19 cellular contexts compared by ENCODE assay signal in the genomic region with DNA sequence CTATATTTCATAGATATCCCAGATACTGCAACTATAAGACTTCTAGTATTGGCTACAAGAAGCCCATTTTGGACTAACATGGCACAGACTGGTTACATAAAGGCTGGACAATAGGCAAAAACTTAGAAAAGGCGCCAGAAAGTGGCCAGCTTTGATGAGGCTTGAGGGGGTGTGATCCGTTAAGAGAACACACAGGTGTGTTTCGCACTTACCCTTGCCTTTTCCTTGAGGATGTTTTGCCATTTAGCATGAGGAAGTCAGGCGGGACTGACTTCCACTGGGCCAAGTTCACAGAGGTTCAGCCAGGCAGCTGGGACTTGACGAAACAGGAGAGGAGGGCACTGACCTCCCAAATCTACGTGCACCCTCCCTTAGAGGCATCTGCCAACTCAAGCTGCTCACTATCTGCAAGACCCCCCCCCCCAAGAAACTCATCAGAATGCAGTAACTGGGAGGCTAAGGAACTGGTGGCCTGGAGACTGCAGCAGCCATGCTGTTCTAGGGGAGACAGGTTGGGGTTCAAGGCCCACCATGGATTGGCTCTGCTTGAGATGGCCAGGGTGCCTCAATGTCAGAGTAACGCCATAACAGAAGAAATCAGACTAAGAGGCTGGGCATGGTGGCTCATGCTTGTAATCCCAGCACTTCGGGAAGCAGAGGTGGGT. TPM values are rescaled to one million over a fixed set of nuclear protein-coding genes. Genes with fewer than 3 reads are reported as not detected.
A peak's percentile ranks its signal among the peaks of the same experiment; 100 is the strongest.
DNase-seq lines count a peak whose midpoint lies in the region; ATAC-seq, FAIRE-seq and TF ChIP-seq lines count a peak whose summit lies in the region.
"Had no signal": no experiment of that assay in that cellular context is flagged by ENCODE, and none has a peak within 500 bp of the region (broad histone marks: within the 10 kb centered on the region; RNA-seq: fewer than 3 reads in every experiment).

No MANE protein-coding gene starts in this region.

- ATAC-seq in A549 (no peak), HG02938 (IDR thresholded peaks at IDR 0.05; ENCODE audit: unreplicated experiment) (no peak)
- ATAC-seq: activated CD4-positive, CD25-positive, alpha-beta regulatory T cell treated with anti-CD3 and anti-CD28 coated beads, Interleukin-2, amount 50 U/mL, for 24 hours; activated CD8-positive, alpha-beta memory T cell treated with anti-CD3 and anti-CD28 coated beads, Interleukin-2, amount 10 ng/mL, durations not matched to agents 7 days and 5 days; mucosa of descending colon; Right ventricle myocardium inferior; stimulated activated memory B cell treated with anti-CD40 and anti-IgM and Interleukin-4, amounts not matched to agents 10 μg/mL and 1 μg/mL and 100 μg/mL, for 72 hours had no signal

- H3K4me3 ChIP-seq in A549 = no peak overlapping the region
- H3K4me3 ChIP-seq: hepatocyte, mucosa of descending colon, transverse colon had no signal

- no peak for TF ChIP-seq POLR2A in A549 (IDR thresholded peaks at IDR 0.05; ENCODE audit: low read length)

- TF ChIP-seq EP300 in A549 (IDR thresholded peaks at IDR 0.05) = no peak

- TF ChIP-seq RAD21 in A549 (conservative IDR thresholded peaks at IDR 0.05 in 1 of 2, IDR thresholded peaks at IDR 0.05 in 1 of 2) = no peak

- no peak for TF ChIP-seq CTCF in A549 (IDR thresholded peaks at IDR 0.05)
- TF ChIP-seq CTCF in brain (conservative IDR thresholded peaks at IDR 0.05) = no peak

- peaks cover 0 to 3% (median 0%) of the 10 kb centered on the region in 5 experiments for H3K9me3 Mint-ChIP-seq in brain
- H3K9me3 Mint-ChIP-seq: stimulated activated memory B cell treated with anti-CD40 and anti-IgM and Interleukin-4, amounts not matched to agents 10 μg/mL and 1 μg/mL and 100 μg/mL, for 72 hours had no signal

- WGBS in A549 (ENCODE audit: missing lambda C conversion rate) = 91% methylated on average over 8 of the region's 8 CpGs

- DNase-seq in A549 (ENCODE audit: low read depth in 1 of 2, low spot score in 1 of 2) = no peak
- no peak for DNase-seq in COLO668 (lab: John Stamatoyannopoulos, UW; ENCODE audit: unreplicated experiment)
- DNase-seq: activated CD8-positive, alpha-beta memory T cell treated with anti-CD3 and anti-CD28 coated beads, Interleukin-2, amount 10 ng/mL, durations not matched to agents 7 days and 5 days; activated naive CD4-positive, alpha-beta T cell; COR-L47; dermis blood vessel endothelial cell; mucosa of descending colon; NCI-H345; small intestine; T-helper 2 cell; transverse colon had no signal

- H3K27ac Mint-ChIP-seq in brain = peak overlapping the region in 4 of 5 experiments; percentile 21 to 89 (median 55)
- H3K27ac Mint-ChIP-seq: activated CD8-positive, alpha-beta memory T cell treated with anti-CD3 and anti-CD28 coated beads, Interleukin-2, amount 10 ng/mL, durations not matched to agents 7 days and 5 days; stimulated activated memory B cell treated with anti-CD40 and anti-IgM and Interleukin-4, amounts not matched to agents 10 μg/mL and 1 μg/mL and 100 μg/mL, for 72 hours had no signal

- FAIRE-seq in A549 (lab: Jason Lieb, UNC) = no peak
- FAIRE-seq: astrocyte, GM12891, small intestine had no signal

- no peaks in the 10 kb centered on the region for H3K27me3 Mint-ChIP-seq in brain
- H3K27me3 Mint-ChIP-seq: activated CD8-positive, alpha-beta memory T cell treated with anti-CD3 and anti-CD28 coated beads, Interleukin-2, amount 10 ng/mL, durations not matched to agents 7 days and 5 days; stimulated activated memory B cell treated with anti-CD40 and anti-IgM and Interleukin-4, amounts not matched to agents 10 μg/mL and 1 μg/mL and 100 μg/mL, for 72 hours had no signal

- H3K4me1 Mint-ChIP-seq in brain = peaks cover 54% of the 10 kb centered on the region

- H3K9me3 ChIP-seq in A549 = no peaks in the 10 kb centered on the region
- H3K9me3 ChIP-seq: mucosa of descending colon, transverse colon had no signal

- H3K4me2 ChIP-seq in A549 = no peak overlapping the region
- H3K4me2 ChIP-seq: hepatocyte had no signal

- CTCF ChIA-PET in A549 (lab: Yijun Ruan, JAX) = interaction anchor here (0.7 to 11.5 kb wide), 8 partner anchors 9 to 162 kb away, joined by 3 to 241 read pairs (median 4); no protein-coding TSS in a partner anchor

- H3K27ac ChIP-seq in A549 = no peak overlapping the region
- H3K27ac ChIP-seq: transverse colon had no signal

- H3K36me3 Mint-ChIP-seq in brain = peaks cover 29% of the 10 kb centered on the region

- POLR2A ChIA-PET in A549 (lab: Yijun Ruan, JAX) = no interaction called here

- H3K4me3 Mint-ChIP-seq in brain = peak overlapping the region in 1 of 5 experiments; percentile 52
- H3K4me3 Mint-ChIP-seq: activated CD8-positive, alpha-beta memory T cell treated with anti-CD3 and anti-CD28 coated beads, Interleukin-2, amount 10 ng/mL, durations not matched to agents 7 days and 5 days; stimulated activated memory B cell treated with anti-CD40 and anti-IgM and Interleukin-4, amounts not matched to agents 10 μg/mL and 1 μg/mL and 100 μg/mL, for 72 hours had no signal

- peaks cover 27% of the 10 kb centered on the region for H3K4me1 ChIP-seq in A549

TF ChIP-seq in A549, 52 proteins besides CTCF, POLR2A, EP300 and RAD21:
- TF ChIP-seq FOSB (CRISPR knock-in tag; IDR thresholded peaks at IDR 0.05) (peak; percentile 31; the same call in 1 of the 2 replicates), RFX5 (IDR thresholded peaks at IDR 0.05) (no peak)
- TF ChIP-seq, protein P1, sequence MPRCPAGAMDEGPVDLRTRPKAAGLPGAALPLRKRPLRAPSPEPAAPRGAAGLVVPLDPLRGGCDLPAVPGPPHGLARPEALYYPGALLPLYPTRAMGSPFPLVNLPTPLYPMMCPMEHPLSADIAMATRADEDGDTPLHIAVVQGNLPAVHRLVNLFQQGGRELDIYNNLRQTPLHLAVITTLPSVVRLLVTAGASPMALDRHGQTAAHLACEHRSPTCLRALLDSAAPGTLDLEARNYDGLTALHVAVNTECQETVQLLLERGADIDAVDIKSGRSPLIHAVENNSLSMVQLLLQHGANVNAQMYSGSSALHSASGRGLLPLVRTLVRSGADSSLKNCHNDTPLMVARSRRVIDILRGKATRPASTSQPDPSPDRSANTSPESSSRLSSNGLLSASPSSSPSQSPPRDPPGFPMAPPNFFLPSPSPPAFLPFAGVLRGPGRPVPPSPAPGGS (IDR thresholded peaks at IDR 0.05) = 0 out of 3 replicates have a peak, but pooled peaks have one; percentile 5

RNA-seq across cellular contexts. Expression of a gene that starts 4.5 kb away (rescaled TPM):
- 4.6 and 5.4 TPM in 2 replicates for polyA plus RNA-seq in A549 (2011; rRNA removed)
- 16.6 and 16.9 TPM in 2 replicates for polyA plus RNA-seq in A549 (2012; cell fraction: cytosol; rRNA removed)
- 13.0 and 18.7 TPM in 2 replicates for polyA plus RNA-seq in A549 (2012; cell fraction: nucleus; rRNA removed)
- 7.1 to 8.3 TPM (median 8.0 TPM) in 3 replicates for polyA plus RNA-seq in A549 (2017; fragmentation: RNase III; extraction: RNeasy Plus Mini Kit Qiagen cat#74134 plus additional on column Dnase treatment)
- 2.7 and 2.9 TPM in 2 replicates for polyA minus RNA-seq in A549 (2011; rRNA and poly(A)+ RNA removed)
- polyA plus RNA-seq in brain (ENCODE audit: insufficient read depth, low read depth, low replicate concordance) = 18.0 TPM

RNA-seq across cellular contexts. Expression of a gene that starts 9.2 kb away (rescaled TPM):
- polyA plus RNA-seq in A549 (2011; rRNA removed) (1.4 and 1.8 TPM in 2 replicates), A549 (2017; fragmentation: RNase III; extraction: RNeasy Plus Mini Kit Qiagen cat#74134 plus additional on column Dnase treatment) (1.7 to 2.2 TPM (median 1.7 TPM) in 3 replicates), brain (ENCODE audit: insufficient read depth, low read depth, low replicate concordance) (4.1 TPM)
- 6.3 and 6.8 TPM in 2 replicates for polyA plus RNA-seq in A549 (2012; cell fraction: cytosol; rRNA removed)
- 4.9 and 5.0 TPM in 2 replicates for polyA plus RNA-seq in A549 (2012; cell fraction: nucleus; rRNA removed)
- polyA minus RNA-seq in A549 (2011; rRNA and poly(A)+ RNA removed) = 1.6 and 1.7 TPM in 2 replicates

RNA-seq across cellular contexts. Expression of a gene that starts 9.6 kb away (rescaled TPM):
- polyA plus RNA-seq in A549 (2011; rRNA removed) = 2.5 and 3.2 TPM in 2 replicates
- 6.2 and 8.3 TPM in 2 replicates for polyA plus RNA-seq in A549 (2012; cell fraction: cytosol; rRNA removed)
- polyA plus RNA-seq in A549 (2012; cell fraction: nucleus; rRNA removed) = 16.1 and 19.2 TPM in 2 replicates
- 6.5 to 8.0 TPM (median 7.3 TPM) in 3 replicates for polyA plus RNA-seq in A549 (2017; fragmentation: RNase III; extraction: RNeasy Plus Mini Kit Qiagen cat#74134 plus additional on column Dnase treatment)
- polyA minus RNA-seq in A549 (2011; rRNA and poly(A)+ RNA removed) = 4.7 and 5.5 TPM in 2 replicates
- polyA plus RNA-seq in brain (ENCODE audit: insufficient read depth, low read depth, low replicate concordance) = 43.6 TPM

RNA-seq across cellular contexts. Expression of a gene that starts 24.4 kb away (rescaled TPM):
- polyA plus RNA-seq in A549 (2011; rRNA removed) (214 and 220 TPM in 2 replicates), A549 (2017; fragmentation: RNase III; extraction: RNeasy Plus Mini Kit Qiagen cat#74134 plus additional on column Dnase treatment) (338 to 350 TPM (median 342 TPM) in 3 replicates), brain (ENCODE audit: insufficient read depth, low read depth, low replicate concordance) (140 TPM)
- 597 and 680 TPM in 2 replicates for polyA plus RNA-seq in A549 (2012; cell fraction: cytosol; rRNA removed)
- 1,091 and 1,335 TPM in 2 replicates for polyA plus RNA-seq in A549 (2012; cell fraction: nucleus; rRNA removed)
- 126 and 131 TPM in 2 replicates for polyA minus RNA-seq in A549 (2011; rRNA and poly(A)+ RNA removed)

RNA-seq across cellular contexts. Expression of a gene that starts 37.2 kb away (rescaled TPM):
- not detected in 2 replicates for polyA plus RNA-seq in A549 (2011; rRNA removed)
- not detected in 2 replicates for polyA plus RNA-seq in A549 (2012; cell fraction: cytosol; rRNA removed)
- polyA plus RNA-seq in A549 (2012; cell fraction: nucleus; rRNA removed) = not detected in 2 replicates
- polyA plus RNA-seq in A549 (2017; fragmentation: RNase III; extraction: RNeasy Plus Mini Kit Qiagen cat#74134 plus additional on column Dnase treatment) = not detected in 3 replicates
- not detected in 2 replicates for polyA minus RNA-seq in A549 (2011; rRNA and poly(A)+ RNA removed)
- not detected for polyA plus RNA-seq in brain (ENCODE audit: insufficient read depth, low read depth, low replicate concordance)
- polyA plus RNA-seq: hepatocyte, small intestine had no signal
